Comparison of ENCODE assay signal across 8 cellular contexts in the genomic region with DNA sequence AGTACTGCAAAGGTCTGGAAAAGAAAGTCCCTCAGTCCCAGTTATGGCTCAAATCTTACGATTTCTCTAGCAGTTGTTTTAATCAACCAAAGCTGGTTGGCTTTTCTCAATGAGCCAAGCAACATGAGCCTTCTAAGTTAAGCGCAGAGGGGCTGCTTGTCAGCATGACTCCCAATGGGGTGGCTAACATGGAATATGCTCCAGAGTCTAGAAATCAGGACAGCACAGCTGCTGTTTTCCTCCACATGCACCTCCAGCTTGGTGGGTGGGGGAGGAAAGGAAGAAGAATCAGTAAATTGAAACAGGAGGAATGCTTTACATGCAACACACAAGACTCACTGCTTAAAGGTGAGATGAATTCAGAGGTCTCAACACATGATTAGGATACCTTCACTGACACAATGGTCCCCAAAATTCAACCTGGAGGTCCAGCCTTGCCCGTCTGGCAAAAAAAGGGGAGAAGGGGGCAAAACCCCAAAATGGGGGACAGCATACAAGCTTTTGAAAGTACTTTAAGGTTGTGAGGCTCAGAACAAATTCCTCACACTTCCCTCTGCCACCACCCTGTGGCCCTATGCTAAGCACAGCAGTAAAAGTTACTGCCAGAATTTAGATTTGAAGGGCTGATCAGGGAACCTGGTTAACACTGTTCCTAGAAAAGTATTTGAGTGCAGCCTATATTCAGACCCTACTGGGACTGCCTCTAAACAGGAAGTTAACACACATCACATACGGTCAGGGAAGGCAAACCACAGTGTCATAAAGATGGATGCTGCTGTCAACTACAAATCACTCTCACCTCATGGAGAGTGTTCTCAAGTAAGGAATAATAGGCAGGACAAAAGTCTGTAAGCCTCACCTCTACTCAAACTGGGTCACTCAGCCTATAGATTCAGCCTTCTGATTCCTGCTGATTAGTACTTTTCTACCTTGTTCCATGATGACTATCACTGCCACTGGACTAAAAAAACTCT. TPM values are rescaled to one million over a fixed set of nuclear protein-coding genes. Genes with fewer than 3 reads are reported as not detected.
DNase-seq lines count a peak whose midpoint lies in the region; ATAC-seq and TF ChIP-seq lines count a peak whose summit lies in the region.

No MANE protein-coding gene starts in this region.

- peak overlapping the region; percentile 82 for H3K4me3 ChIP-seq in astrocyte of the cerebellum (ENCODE audit: low read depth, low read length)

- no peak for ATAC-seq in GM18861 (IDR thresholded peaks at IDR 0.05; ENCODE audit: unreplicated experiment)
- ATAC-seq in HG02938 (IDR thresholded peaks at IDR 0.05; ENCODE audit: unreplicated experiment), result no peak

- DNase-seq in ELR (ENCODE audit: low read depth) (peak; percentile 50), M059J (ENCODE audit: low read depth) (peak; percentile 58), astrocyte of the cerebellum (ENCODE audit: low read depth) (no peak), kidney tubule cell (ENCODE audit: low spot score) (peak; percentile 34), NCI-H1105 treated with DMSO at 0.1 percent for 48 hours (lab: John Stamatoyannopoulos, UW) (no peak), cortex of kidney (lab: John Stamatoyannopoulos, UW) (no peak)

- peak; percentile 44 for TF ChIP-seq CTCF in astrocyte of the cerebellum (IDR thresholded peaks at IDR 0.05; ENCODE audit: low read depth, low read length, missing control alignments)

- in situ Hi-C loops in astrocyte of the cerebellum (cut with HindIII; ENCODE audit: low sequenced_read_pairs), result loop anchor here (5.0 to 25.0 kb wide), 2 partner anchors 62 to 108 kb away; no protein-coding TSS in a partner anchor

RNA-seq across cellular contexts. Expression of a gene that starts 2.6 kb away (rescaled TPM):
- total RNA-seq in M059J (2014; rRNA removed; shearing (Covaris generic)), result 8.7 and 11.0 TPM in 2 replicates

RNA-seq across cellular contexts. Expression of a gene that starts 26.4 kb away (rescaled TPM):
- 8.4 and 9.0 TPM in 2 replicates for total RNA-seq in M059J (2014; rRNA removed; shearing (Covaris generic))

RNA-seq across cellular contexts. Expression of a gene that starts 38.2 kb away (rescaled TPM):
- total RNA-seq in M059J (2014; rRNA removed; shearing (Covaris generic)), result 11.4 and 13.7 TPM in 2 replicates

RNA-seq across cellular contexts. Expression of a gene that starts 43.2 kb away (rescaled TPM):
- 120 and 138 TPM in 2 replicates for total RNA-seq in M059J (2014; rRNA removed; shearing (Covaris generic))

RNA-seq across cellular contexts. Expression of a gene that starts 47.5 kb away (rescaled TPM):
- total RNA-seq in M059J (2014; rRNA removed; shearing (Covaris generic)), result 6.5 and 9.6 TPM in 2 replicates

Comparison
In these comparisons a context has a peak if more than half of its experiments do, and no peak if none do; other contexts are left out.
1. DNase-seq: peak in ELR (single experiment), M059J (single experiment) and kidney tubule cell (single experiment); none in astrocyte of the cerebellum (single experiment), NCI-H1105 treated with DMSO at 0.1 percent for 48 hours (single experiment) and cortex of kidney (single experiment).